ENCODE assay signal across 8 cellular contexts in the genomic region with DNA sequence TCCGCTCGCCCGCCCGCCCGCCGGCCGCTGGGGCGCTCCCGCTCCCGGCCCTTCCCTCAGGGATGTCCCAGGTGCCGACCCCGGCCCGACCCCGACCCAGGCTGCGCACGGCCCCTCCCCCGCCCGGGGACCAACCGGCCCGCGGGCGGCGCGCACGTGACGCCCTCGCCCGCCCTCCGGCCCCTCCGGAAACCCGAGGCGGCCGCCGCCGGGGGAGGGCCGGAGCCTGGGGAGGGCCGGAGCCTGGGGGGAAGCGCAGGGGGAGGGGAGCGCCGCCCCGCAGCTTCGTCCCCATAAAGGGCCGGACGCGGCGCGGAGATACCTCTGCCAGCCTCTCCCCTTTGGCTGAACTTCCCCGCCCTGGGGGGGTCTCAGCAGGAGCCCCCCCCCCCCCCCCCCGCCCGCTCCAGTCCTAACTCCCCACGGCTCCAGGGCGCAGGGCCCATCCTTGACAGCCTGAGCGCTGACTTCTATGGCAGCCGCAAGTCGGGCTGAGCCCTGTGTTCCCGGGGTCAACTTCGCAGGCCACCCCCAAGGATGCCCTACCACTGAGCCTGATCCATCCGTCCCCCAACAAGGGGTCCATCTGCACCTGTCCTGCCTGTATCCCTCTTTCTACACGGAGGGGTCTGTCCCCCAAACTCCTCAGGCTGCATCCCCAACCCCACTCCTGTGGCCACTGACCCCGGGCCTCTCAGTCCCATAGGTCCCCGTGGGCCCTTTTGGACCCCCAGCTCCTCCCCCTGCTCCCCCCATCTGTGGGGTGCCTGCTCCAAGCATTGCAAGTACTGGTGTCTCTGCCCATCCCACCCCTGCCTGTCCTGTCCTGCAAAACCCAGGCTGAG. TPM values are rescaled to one million over a fixed set of nuclear protein-coding genes. Genes with fewer than 3 reads are reported as not detected.
DNase-seq lines count a peak whose midpoint lies in the region; ATAC-seq and TF ChIP-seq lines count a peak whose summit lies in the region.

Gene MAPK12, minus strand, starts transcription at position 69 of the 845 bp plus-strand sequence. CDS start 174 bp downstream, outside the sequence.

- H3K9ac ChIP-seq in neural cell (ENCODE audit: low read length): peak within 1 kb of the TSS; percentile 72

- H3K36me3 ChIP-seq in esophagus muscularis mucosa: peaks cover 0 to 14% (median 3%) of the 10 kb centered on the region in 4 donors
- H3K36me3 ChIP-seq in neural cell (ENCODE audit: insufficient read depth, low read length): no peaks in the 10 kb centered on the region

- no peaks in the 10 kb centered on the region for H3K9me3 ChIP-seq in esophagus muscularis mucosa
- H3K9me3 ChIP-seq in neural cell (ENCODE audit: low read length): no peaks in the 10 kb centered on the region

- no peak for TF ChIP-seq CTCF in esophagus muscularis mucosa (IDR thresholded peaks at IDR 0.05)
- no peak for TF ChIP-seq CTCF in neural cell (IDR thresholded peaks at IDR 0.05; ENCODE audit: poor library complexity, severe bottlenecking)

- H3K27ac ChIP-seq in esophagus muscularis mucosa (replicated peaks in 1 of 4): peak within 1 kb of the TSS; percentile 55 to 79 (median 63)
- H3K27ac ChIP-seq in neural cell (ENCODE audit: low read length): peak within 1 kb of the TSS; percentile 61

- peaks cover 6% of the 10 kb centered on the region for H3K79me2 ChIP-seq in neural cell (replicated peaks; ENCODE audit: insufficient read depth, low read length)

- no peak within 1 kb of the TSS for H2AFZ ChIP-seq in neural cell (ENCODE audit: low read depth, low read length)

- no peaks in the 10 kb centered on the region for H4K20me1 ChIP-seq in neural cell (ENCODE audit: insufficient read depth)

- peak within 1 kb of the TSS; percentile 57 to 71 (median 60) for H3K4me3 ChIP-seq in esophagus muscularis mucosa
- peak within 1 kb of the TSS; percentile 83 for H3K4me3 ChIP-seq in neural cell (ENCODE audit: low read length)

- H3F3A ChIP-seq in neural cell (ENCODE audit: insufficient read depth, low read length, poor library complexity, severe bottlenecking): no peaks in the 10 kb centered on the region

- ATAC-seq in GM21381 (IDR thresholded peaks at IDR 0.05; ENCODE audit: unreplicated experiment) (peak; percentile 48), GM19023 (IDR thresholded peaks at IDR 0.05; ENCODE audit: unreplicated experiment) (no peak)

- DNase-seq in COLO668 (lab: John Stamatoyannopoulos, UW; ENCODE audit: unreplicated experiment): peak; percentile 77
- peak; percentile 65 for DNase-seq in SK-N-DZ (ENCODE audit: low spot score)
- no peak for DNase-seq in esophagus muscularis mucosa (ENCODE audit: extremely low spot score)
- no peak for DNase-seq in effector CD8-positive, alpha-beta T cell (lab: John Stamatoyannopoulos, UW)
- DNase-seq in NCI-H1436 (lab: John Stamatoyannopoulos, UW): no peak

- TF ChIP-seq POLR2A in esophagus muscularis mucosa (IDR thresholded peaks at IDR 0.05; ENCODE audit: low read depth): no peak

- no peak for TF ChIP-seq RAD21 in neural cell (conservative IDR thresholded peaks at IDR 0.05)

- intact Hi-C loops in esophagus muscularis mucosa (cut with DNase I): no loop called here

- TF ChIP-seq EP300 in esophagus muscularis mucosa (IDR thresholded peaks at IDR 0.05) (no peak), neural cell (conservative IDR thresholded peaks at IDR 0.05; ENCODE audit: poor library complexity, severe bottlenecking) (no peak)

- H3K27me3 ChIP-seq in esophagus muscularis mucosa (peaks cover 0 to 45% (median 0%) of the 10 kb centered on the region in 4 donors), neural cell (ENCODE audit: insufficient read depth, low read depth, low read length) (no peaks in the 10 kb centered on the region)

- H3K4me1 ChIP-seq in esophagus muscularis mucosa: peaks cover 26 to 44% (median 36%) of the 10 kb centered on the region in 4 donors

- WGBS in esophagus muscularis mucosa: 8% methylated on average over 15 of the region's 61 CpGs

- no peaks in the 10 kb centered on the region for H3K9me2 ChIP-seq in neural cell (ENCODE audit: insufficient read depth, low read length)

- peak within 1 kb of the TSS; percentile 76 for H3K4me2 ChIP-seq in neural cell (ENCODE audit: low read length)

TF ChIP-seq in neural cell, 6 proteins besides CTCF, POLR2A, EP300 and RAD21:
- no peak for TF ChIP-seq POLR2AphosphoS5 (IDR thresholded peaks at IDR 0.05)
- TF ChIP-seq MXI1 (conservative IDR thresholded peaks at IDR 0.05; ENCODE audit: poor library complexity, severe bottlenecking): no peak
- no peak for TF ChIP-seq EZH2 (IDR thresholded peaks at IDR 0.05; ENCODE audit: borderline replicate concordance, insufficient read depth, low read length, poor library complexity, severe bottlenecking)
- TF ChIP-seq, protein P1, sequence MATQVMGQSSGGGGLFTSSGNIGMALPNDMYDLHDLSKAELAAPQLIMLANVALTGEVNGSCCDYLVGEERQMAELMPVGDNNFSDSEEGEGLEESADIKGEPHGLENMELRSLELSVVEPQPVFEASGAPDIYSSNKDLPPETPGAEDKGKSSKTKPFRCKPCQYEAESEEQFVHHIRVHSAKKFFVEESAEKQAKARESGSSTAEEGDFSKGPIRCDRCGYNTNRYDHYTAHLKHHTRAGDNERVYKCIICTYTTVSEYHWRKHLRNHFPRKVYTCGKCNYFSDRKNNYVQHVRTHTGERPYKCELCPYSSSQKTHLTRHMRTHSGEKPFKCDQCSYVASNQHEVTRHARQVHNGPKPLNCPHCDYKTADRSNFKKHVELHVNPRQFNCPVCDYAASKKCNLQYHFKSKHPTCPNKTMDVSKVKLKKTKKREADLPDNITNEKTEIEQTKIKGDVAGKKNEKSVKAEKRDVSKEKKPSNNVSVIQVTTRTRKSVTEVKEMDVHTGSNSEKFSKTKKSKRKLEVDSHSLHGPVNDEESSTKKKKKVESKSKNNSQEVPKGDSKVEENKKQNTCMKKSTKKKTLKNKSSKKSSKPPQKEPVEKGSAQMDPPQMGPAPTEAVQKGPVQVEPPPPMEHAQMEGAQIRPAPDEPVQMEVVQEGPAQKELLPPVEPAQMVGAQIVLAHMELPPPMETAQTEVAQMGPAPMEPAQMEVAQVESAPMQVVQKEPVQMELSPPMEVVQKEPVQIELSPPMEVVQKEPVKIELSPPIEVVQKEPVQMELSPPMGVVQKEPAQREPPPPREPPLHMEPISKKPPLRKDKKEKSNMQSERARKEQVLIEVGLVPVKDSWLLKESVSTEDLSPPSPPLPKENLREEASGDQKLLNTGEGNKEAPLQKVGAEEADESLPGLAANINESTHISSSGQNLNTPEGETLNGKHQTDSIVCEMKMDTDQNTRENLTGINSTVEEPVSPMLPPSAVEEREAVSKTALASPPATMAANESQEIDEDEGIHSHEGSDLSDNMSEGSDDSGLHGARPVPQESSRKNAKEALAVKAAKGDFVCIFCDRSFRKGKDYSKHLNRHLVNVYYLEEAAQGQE (IDR thresholded peaks at IDR 0.05; ENCODE audit: borderline replicate concordance): no peak
- no peak for TF ChIP-seq SMC3 (conservative IDR thresholded peaks at IDR 0.05; ENCODE audit: poor library complexity)
- TF ChIP-seq TAF1 (IDR thresholded peaks at IDR 0.05; ENCODE audit: low read depth): no peak
TF ChIP-seq in neural cell: peak in this region for 0.

RNA-seq across cellular contexts. Expression of gene MAPK12, which starts in this region (rescaled TPM):
- 84.1 and 85.6 TPM in 2 replicates for polyA plus RNA-seq in SK-N-DZ (2014; cell fraction: cytosol; rRNA removed)
- 421 and 514 TPM in 2 replicates for polyA plus RNA-seq in SK-N-DZ (2014; cell fraction: nucleus; rRNA removed)
- total RNA-seq in esophagus muscularis mucosa: 10 to 100 TPM in 3 of 4 donors, 1 to 10 TPM in 1; 5.8 to 22.9 (median 16.1) TPM
- polyA plus RNA-seq in neural cell: 36.7 and 53.3 TPM in 2 replicates
- 24.3 and 25.1 TPM in 2 replicates for polyA minus RNA-seq in neural cell

Comparison
In these comparisons a context has a peak if more than half of its experiments do, and no peak if none do; other contexts are left out.
1. DNase-seq: peak in COLO668 (single experiment) and SK-N-DZ (single experiment); none in esophagus muscularis mucosa (single experiment), effector CD8-positive, alpha-beta T cell (single experiment) and NCI-H1436 (single experiment).